27 cellular contexts compared by ENCODE assay signal in the genomic region with DNA sequence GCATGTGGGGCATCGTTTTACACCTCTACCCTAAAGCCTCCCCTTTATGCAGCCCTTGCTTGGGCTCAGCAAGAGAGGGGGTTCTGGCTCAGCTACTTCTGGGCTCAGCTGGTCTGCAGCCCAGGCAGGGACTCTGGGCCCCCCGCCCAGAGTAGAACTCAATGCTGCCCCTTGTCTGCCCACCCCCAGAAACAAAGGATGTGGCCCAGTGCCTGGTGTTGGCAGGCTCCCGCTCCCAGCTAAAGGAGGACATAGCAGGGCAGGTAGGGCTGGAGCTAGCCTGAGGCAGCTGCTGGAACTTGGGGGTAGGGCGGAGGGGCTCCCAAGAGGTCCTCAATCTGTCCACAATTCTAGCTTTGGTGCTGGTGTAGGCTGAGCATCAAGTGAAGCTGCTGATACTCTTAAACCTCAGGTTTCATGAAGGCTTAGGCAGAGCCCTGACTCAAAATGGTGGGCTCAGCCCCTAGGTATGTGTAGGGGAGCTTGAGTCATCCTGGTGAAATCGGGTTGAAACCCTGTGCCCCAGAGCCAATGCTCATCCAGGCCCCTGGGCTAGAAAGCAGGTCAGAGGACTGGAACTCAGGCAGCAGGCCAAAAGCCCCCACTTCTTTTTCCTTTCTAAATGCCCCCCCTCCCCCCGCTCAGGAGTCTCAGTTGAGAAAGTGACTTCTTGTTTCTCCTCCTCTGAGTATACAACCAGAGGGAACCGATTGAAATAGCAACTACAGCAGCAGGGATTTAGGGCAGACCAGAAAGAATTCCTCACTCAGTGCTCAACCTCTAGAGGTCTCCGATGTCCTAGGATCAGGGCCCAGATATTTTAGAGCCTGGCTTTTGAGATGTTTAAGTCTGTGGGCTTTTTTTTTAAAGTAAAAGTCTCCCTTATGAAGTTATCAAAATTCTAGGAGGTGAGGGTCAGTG. TPM values are rescaled to one million over a fixed set of nuclear protein-coding genes. Genes with fewer than 3 reads are reported as not detected.
DNase-seq lines count a peak whose midpoint lies in the region; ATAC-seq and TF ChIP-seq lines count a peak whose summit lies in the region.
"Had no signal": no experiment of that assay in that cellular context is flagged by ENCODE, and none has a peak within 500 bp of the region (broad histone marks: within the 10 kb centered on the region; RNA-seq: fewer than 3 reads in every experiment).

No MANE protein-coding gene starts in this region.

- no peaks in the 10 kb centered on the region for H3K36me3 Mint-ChIP-seq in natural killer cell treated with Interleukin-12 subunit alpha and Interleukin-12 subunit beta and Interleukin-15 and Interleukin-18, amount 100 ng/mL, for 72 hours
- no peaks in the 10 kb centered on the region for H3K36me3 Mint-ChIP-seq in natural killer cell
- H3K36me3 Mint-ChIP-seq: activated naive CD4-positive, alpha-beta T cell treated with anti-CD3 and anti-CD28 coated beads, Interleukin-2, amount 50 U/mL, for 72 hours; CD8-positive, alpha-beta memory T cell; mesothelial cell of epicardium; naive thymus-derived CD4-positive, alpha-beta T cell had no signal

- H2AFZ ChIP-seq in PC-9, result no peak overlapping the region

- H3K36me3 ChIP-seq in aorta (ENCODE audit: control insufficient read depth in 1 of 2, insufficient read depth in 2 of 2, low read length in 1 of 2) (no peaks in the 10 kb centered on the region), PC-9 (ENCODE audit: low read depth) (no peaks in the 10 kb centered on the region)
- H3K36me3 ChIP-seq: BE2C, thyroid gland, WERI-Rb-1 had no signal

- BruUV-seq in PC-9 (replicated peaks; lab: Mats Ljungman, UMichigan), result no TSS peak

- no peaks in the 10 kb centered on the region for H4K20me1 ChIP-seq in PC-9 (ENCODE audit: insufficient read depth)

- DNase-seq in natural killer cell treated with Interleukin-12 subunit alpha and Interleukin-12 subunit beta and Interleukin-15 and Interleukin-18, amount 100 ng/mL, for 72 hours (ENCODE audit: low spot score), result peak; percentile 46
- no peak for DNase-seq in natural killer cell
- peak; percentile 21 for DNase-seq in cerebellum (ENCODE audit: low spot score)
- DNase-seq in middle frontal gyrus (ENCODE audit: extremely low spot score, low spot score), result peak; percentile 3
- peak; percentile 19 to 33 for DNase-seq in aorta
- DNase-seq in activated naive CD4-positive, alpha-beta T cell treated with anti-CD3 and anti-CD28 coated beads, Interleukin-2, amount 50 U/mL, for 16 hours, result no peak
- DNase-seq in PC-9, result no peak
- DNase-seq: activated CD4-positive, alpha-beta T cell treated with anti-CD3 and anti-CD28 coated beads for 4 hours; BE2C; effector memory CD4-positive, alpha-beta T cell; naive thymus-derived CD4-positive, alpha-beta T cell; NCI-H2029 treated with DMSO at 0.1 percent for 48 hours; NCI-H526; SHP77 treated with DMSO at 0.1 percent for 48 hours; T1000; thyroid gland; WERI-Rb-1 had no signal

- H3K4me2 ChIP-seq in PC-9, result no peak overlapping the region

- no peaks in the 10 kb centered on the region for H3K9me3 ChIP-seq in aorta (ENCODE audit: control insufficient read depth, low read length)
- H3K9me3 ChIP-seq in PC-9 (ENCODE audit: insufficient read depth, low read depth), result no peaks in the 10 kb centered on the region
- H3K9me3 ChIP-seq: BE2C, thyroid gland had no signal

- 68 to 70% methylated on average over 8 of the region's 8 CpGs for WGBS in aorta, 2 donors

- no peaks in the 10 kb centered on the region for H3K79me2 ChIP-seq in PC-9 (ENCODE audit: low read depth)

- H3K27ac ChIP-seq in aorta (ENCODE audit: low read depth in 1 of 2, low read length in 2 of 2), result no peak overlapping the region
- H3K27ac ChIP-seq in PC-9, result no peak overlapping the region
- H3K27ac ChIP-seq: coronary artery, epithelial cell of prostate, thyroid gland, WERI-Rb-1 had no signal

- H3K4me1 Mint-ChIP-seq in natural killer cell treated with Interleukin-12 subunit alpha and Interleukin-12 subunit beta and Interleukin-15 and Interleukin-18, amount 100 ng/mL, for 72 hours (ENCODE audit: low read depth in 2 of 2), result no peaks in the 10 kb centered on the region
- H3K4me1 Mint-ChIP-seq in natural killer cell, result no peaks in the 10 kb centered on the region
- H3K4me1 Mint-ChIP-seq: activated T-helper 17 cell treated with anti-CD3 and anti-CD28 coated beads, Interleukin-2, amount 50 U/mL, for 72 hours; CD8-positive, alpha-beta memory T cell; mesothelial cell of epicardium; naive thymus-derived CD4-positive, alpha-beta T cell had no signal

- CTCF ChIA-PET in PC-9 (lab: Charles Lee), result no interaction called here

- no peak overlapping the region for H3K4me3 Mint-ChIP-seq in natural killer cell treated with Interleukin-12 subunit alpha and Interleukin-12 subunit beta and Interleukin-15 and Interleukin-18, amount 100 ng/mL, for 72 hours
- no peak overlapping the region for H3K4me3 Mint-ChIP-seq in natural killer cell
- H3K4me3 Mint-ChIP-seq: activated T-helper 17 cell treated with anti-CD3 and anti-CD28 coated beads, Interleukin-2, amount 50 U/mL, for 72 hours; CD8-positive, alpha-beta memory T cell; mesothelial cell of epicardium; naive thymus-derived CD4-positive, alpha-beta T cell; stimulated activated naive CD8-positive, alpha-beta T cell treated with anti-CD3 and anti-CD28 coated beads, Interleukin-15, Interleukin-2, amounts not matched to agents 100 ng/mL and 50 ng/mL, for 24 hours had no signal

- ATAC-seq in natural killer cell treated with Interleukin-12 subunit alpha and Interleukin-12 subunit beta and Interleukin-15 and Interleukin-18, amount 100 ng/mL, for 72 hours, result peak in 1 of 2 donors; percentile 18
- ATAC-seq in natural killer cell (no peak), aorta (ENCODE audit: low FRiP score) (no peak), GM19452 (IDR thresholded peaks at IDR 0.05; ENCODE audit: unreplicated experiment) (no peak)
- ATAC-seq: activated T-helper 17 cell treated with anti-CD3 and anti-CD28 coated beads, Interleukin-2, amount 50 U/mL, for 72 hours; HepG2; naive thymus-derived CD4-positive, alpha-beta T cell had no signal

- H3K9me3 Mint-ChIP-seq in natural killer cell treated with Interleukin-12 subunit alpha and Interleukin-12 subunit beta and Interleukin-15 and Interleukin-18, amount 100 ng/mL, for 72 hours, result no peaks in the 10 kb centered on the region
- H3K9me3 Mint-ChIP-seq in natural killer cell, result no peaks in the 10 kb centered on the region
- H3K9me3 Mint-ChIP-seq: activated naive CD4-positive, alpha-beta T cell treated with anti-CD3 and anti-CD28 coated beads, Interleukin-2, amount 50 U/mL, for 72 hours; activated T-helper 17 cell treated with anti-CD3 and anti-CD28 coated beads, Interleukin-2, amount 50 U/mL, for 72 hours; CD8-positive, alpha-beta memory T cell; mesothelial cell of epicardium; stimulated activated naive CD8-positive, alpha-beta T cell treated with anti-CD3 and anti-CD28 coated beads, Interleukin-15, Interleukin-2, amounts not matched to agents 100 ng/mL and 50 ng/mL, for 24 hours had no signal

- H3K4me3 ChIP-seq in aorta (ENCODE audit: low read length in 2 of 2) (no peak overlapping the region), PC-9 (no peak overlapping the region)
- H3K4me3 ChIP-seq: coronary artery, thyroid gland had no signal

- no peak overlapping the region for H3K27ac Mint-ChIP-seq in natural killer cell treated with Interleukin-12 subunit alpha and Interleukin-12 subunit beta and Interleukin-15 and Interleukin-18, amount 100 ng/mL, for 72 hours
- H3K27ac Mint-ChIP-seq in natural killer cell, result no peak overlapping the region
- H3K27ac Mint-ChIP-seq: activated naive CD4-positive, alpha-beta T cell treated with anti-CD3 and anti-CD28 coated beads, Interleukin-2, amount 50 U/mL, for 72 hours; activated T-helper 17 cell treated with anti-CD3 and anti-CD28 coated beads, Interleukin-2, amount 50 U/mL, for 72 hours; CD8-positive, alpha-beta memory T cell; mesothelial cell of epicardium; naive thymus-derived CD4-positive, alpha-beta T cell; stimulated activated naive CD8-positive, alpha-beta T cell treated with anti-CD3 and anti-CD28 coated beads, Interleukin-15, Interleukin-2, amounts not matched to agents 100 ng/mL and 50 ng/mL, for 24 hours had no signal

- H3K27me3 Mint-ChIP-seq in natural killer cell treated with Interleukin-12 subunit alpha and Interleukin-12 subunit beta and Interleukin-15 and Interleukin-18, amount 100 ng/mL, for 72 hours, result peaks cover 4 to 14% of the 10 kb centered on the region in 2 donors
- peaks cover 3 to 5% of the 10 kb centered on the region in 2 donors for H3K27me3 Mint-ChIP-seq in natural killer cell (ENCODE audit: low read depth in 2 of 2)

- intact Hi-C loops in natural killer cell (cut with micrococcal nuclease), result no loop called here
- intact Hi-C loops in aorta (cut with DNase I), result no loop called here
- intact Hi-C loops in PC-9 (cut with micrococcal nuclease; ENCODE audit: unreplicated experiment), result no loop called here

- no peaks in the 10 kb centered on the region for H3F3A ChIP-seq in PC-9 (ENCODE audit: insufficient read depth, low read depth)

- no peak for TF ChIP-seq CTCF in natural killer cell (IDR thresholded peaks at IDR 0.05)
- TF ChIP-seq CTCF in PC-9 (conservative IDR thresholded peaks at IDR 0.05), result no peak

- H3K4me1 ChIP-seq in aorta (ENCODE audit: control insufficient read depth in 1 of 2, insufficient read depth in 2 of 2, low read length in 2 of 2), result no peaks in the 10 kb centered on the region
- no peaks in the 10 kb centered on the region for H3K4me1 ChIP-seq in PC-9 (replicated peaks; ENCODE audit: insufficient read depth)
- H3K4me1 ChIP-seq: BE2C, thyroid gland had no signal

- H3K9me2 ChIP-seq in PC-9 (ENCODE audit: insufficient read depth), result no peaks in the 10 kb centered on the region

- POLR2A ChIA-PET in PC-9 (lab: Charles Lee; ENCODE audit: unreplicated experiment), result no interaction called here

- H3K27me3 ChIP-seq in aorta (ENCODE audit: control insufficient read depth in 1 of 2, insufficient read depth in 2 of 2, low read length in 1 of 2), result no peaks in the 10 kb centered on the region
- H3K27me3 ChIP-seq in PC-9 (ENCODE audit: insufficient read depth, low read depth), result peaks cover 72% of the 10 kb centered on the region
- H3K27me3 ChIP-seq: BE2C, thyroid gland had no signal

RNA-seq across cellular contexts. Expression of a gene that starts 11.4 kb away (rescaled TPM):
- total RNA-seq in natural killer cell treated with Interleukin-12 subunit alpha and Interleukin-12 subunit beta and Interleukin-15 and Interleukin-18, amount 100 ng/mL, for 72 hours, result not detected
- 1 to 10 TPM; 1.3 to 2.5 (median 1.3) TPM for total RNA-seq in natural killer cell
- 16.7 TPM for total RNA-seq in cerebellum
- under 1 TPM; 0.30 to 0.62 TPM for total RNA-seq in aorta
- under 1 TPM in 1 of 2 donors, not detected in 1; 0.41 TPM for polyA plus RNA-seq in aorta
- 0.07 and 0.08 TPM in 2 replicates for total RNA-seq in PC-9 (2021)
- total RNA-seq: activated naive CD4-positive, alpha-beta T cell treated with anti-CD3 and anti-CD28 coated beads, Interleukin-2, amount 50 U/mL, for 72 hours; activated T-helper 17 cell treated with anti-CD3 and anti-CD28 coated beads, Interleukin-2, amount 50 U/mL, for 72 hours; CD8-positive, alpha-beta memory T cell; glomerular endothelial cell; HepG2 had no signal
- polyA plus RNA-seq: naive thymus-derived CD4-positive, alpha-beta T cell had no signal

Comparison
In these comparisons a context has a peak if more than half of its experiments do, and no peak if none do; other contexts are left out.
1. DNase-seq: peak in natural killer cell treated with Interleukin-12 subunit alpha and Interleukin-12 subunit beta and Interleukin-15 and Interleukin-18, amount 100 ng/mL, for 72 hours (single experiment), cerebellum (single experiment), middle frontal gyrus (single experiment) and aorta (2 of 2); none in natural killer cell (single experiment), activated naive CD4-positive, alpha-beta T cell treated with anti-CD3 and anti-CD28 coated beads, Interleukin-2, amount 50 U/mL, for 16 hours (single experiment) and PC-9 (0 of 2).